ENCODE assay signal across 6 cellular contexts in the genomic region with DNA sequence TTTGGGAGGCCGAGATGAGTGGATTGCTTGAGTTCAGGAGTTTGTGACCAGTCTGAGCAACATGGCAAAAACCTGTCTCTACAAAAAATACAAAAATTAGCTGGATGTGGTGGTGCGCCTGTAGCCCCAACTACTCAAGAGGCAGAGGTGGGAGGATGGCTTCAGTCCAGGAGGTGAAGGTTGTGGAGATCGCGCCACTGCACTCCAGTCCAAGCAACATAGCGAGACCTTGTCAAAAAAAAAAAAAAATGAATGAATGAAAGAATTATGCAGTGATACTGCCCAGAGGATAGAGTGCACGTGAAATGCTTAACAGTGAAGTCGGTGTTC. TPM values are rescaled to one million over a fixed set of nuclear protein-coding genes. Genes with fewer than 3 reads are reported as not detected.
DNase-seq lines count a peak whose midpoint lies in the region; ATAC-seq and TF ChIP-seq lines count a peak whose summit lies in the region.

No MANE protein-coding gene starts in this region.

- H3K27ac Mint-ChIP-seq in HFFc6: no peak overlapping the region

- H3K79me2 ChIP-seq in osteoblast (ENCODE audit: insufficient read depth, low read length): peaks cover 19% of the 10 kb centered on the region

- H3K27me3 Mint-ChIP-seq in HFFc6 (ENCODE audit: insufficient read depth): no peaks in the 10 kb centered on the region

- no peaks in the 10 kb centered on the region for H3K9me3 ChIP-seq in osteoblast (ENCODE audit: low read depth, low read length)

- TF ChIP-seq CTCF in HFFc6 (IDR thresholded peaks at IDR 0.05) (no peak; the same call in 1 of the 2 replicates), astrocyte of the cerebellum (IDR thresholded peaks at IDR 0.05; ENCODE audit: low read depth, low read length, missing control alignments) (no peak), osteoblast (IDR thresholded peaks at IDR 0.05; ENCODE audit: extremely low read depth, low read depth, low read length) (no peak)

- H3K4me2 ChIP-seq in osteoblast (ENCODE audit: insufficient read depth, low read length): peak overlapping the region; percentile 69

- H3K4me3 ChIP-seq in astrocyte of the cerebellum (ENCODE audit: low read depth, low read length): peak overlapping the region; percentile 96
- peak overlapping the region; percentile 99 for H3K4me3 ChIP-seq in osteoblast (ENCODE audit: insufficient read depth, low read length)

- in situ Hi-C loops in astrocyte of the cerebellum (cut with HindIII; ENCODE audit: low sequenced_read_pairs): no loop called here

- no peak overlapping the region for H2AFZ ChIP-seq in osteoblast (ENCODE audit: low read length)

- H3K4me3 Mint-ChIP-seq in HFFc6: peak overlapping the region; percentile 99

- H4K20me1 ChIP-seq in osteoblast (ENCODE audit: insufficient read depth, low read length): no peaks in the 10 kb centered on the region

- H3K4me1 ChIP-seq in osteoblast (ENCODE audit: insufficient read depth, low read length): peaks cover 12% of the 10 kb centered on the region

- H3K36me3 ChIP-seq in osteoblast (ENCODE audit: insufficient read depth, low read length): peaks cover 17% of the 10 kb centered on the region

- H3K27me3 ChIP-seq in osteoblast (ENCODE audit: insufficient read depth, low read length): no peaks in the 10 kb centered on the region

- no peak for DNase-seq in HFFc6
- DNase-seq in astrocyte of the cerebellum (ENCODE audit: low read depth): no peak
- no peak for DNase-seq in osteoblast (ENCODE audit: insufficient read length, low spot score, missing footprints)
- no peak for DNase-seq in SKM-1 treated with dmso at 0.1 percent for 144 hours (lab: John Stamatoyannopoulos, UW; ENCODE audit: unreplicated experiment)

- no peak for ATAC-seq in HG03432 (IDR thresholded peaks at IDR 0.05; ENCODE audit: unreplicated experiment)
- no peak for ATAC-seq in HG02571 (IDR thresholded peaks at IDR 0.05; ENCODE audit: unreplicated experiment)

- H3K9me3 Mint-ChIP-seq in HFFc6: no peaks in the 10 kb centered on the region

- peaks cover 20% of the 10 kb centered on the region for H3K36me3 Mint-ChIP-seq in HFFc6 (ENCODE audit: low read depth)

- H3K4me1 Mint-ChIP-seq in HFFc6 (ENCODE audit: low read depth): peaks cover 19% of the 10 kb centered on the region

- H3K27ac ChIP-seq in osteoblast (ENCODE audit: low read depth, low read length): no peak overlapping the region

RNA-seq across cellular contexts. Expression of a gene that starts 0.4 kb away (rescaled TPM):
- total RNA-seq in HFFc6 (2021; fragmentation: NEBNext Ultra II Directional; extraction: Animal tissue kit (Norgen Biotek cat#: 25700)): 10 to 100 TPM; 19.1 to 22.7 (median 20.8) TPM
- total RNA-seq in osteoblast: 10.3 and 15.6 TPM in 2 replicates

RNA-seq across cellular contexts. Expression of a gene that starts 5.4 kb away (rescaled TPM):
- 100 to 1,000 TPM; 145 to 191 (median 155) TPM for total RNA-seq in HFFc6 (2021; fragmentation: NEBNext Ultra II Directional; extraction: Animal tissue kit (Norgen Biotek cat#: 25700))
- total RNA-seq in osteoblast: 81.9 and 89.4 TPM in 2 replicates

RNA-seq across cellular contexts. Expression of a gene that starts 9.6 kb away (rescaled TPM):
- 100 to 1,000 TPM in 2 of 6 experiments, 10 to 100 TPM in 4; 87.8 to 107 (median 98.8) TPM for total RNA-seq in HFFc6 (2021; fragmentation: NEBNext Ultra II Directional; extraction: Animal tissue kit (Norgen Biotek cat#: 25700))
- total RNA-seq in osteoblast: 95.5 and 99.5 TPM in 2 replicates

RNA-seq across cellular contexts. Expression of a gene that starts 22.0 kb away (rescaled TPM):
- total RNA-seq in HFFc6 (2021; fragmentation: NEBNext Ultra II Directional; extraction: Animal tissue kit (Norgen Biotek cat#: 25700)): 1 to 10 TPM; 5.6 to 7.7 (median 6.5) TPM
- 2.4 and 2.9 TPM in 2 replicates for total RNA-seq in osteoblast

RNA-seq across cellular contexts. Expression of a gene that starts 22.6 kb away (rescaled TPM):
- total RNA-seq in HFFc6 (2021; fragmentation: NEBNext Ultra II Directional; extraction: Animal tissue kit (Norgen Biotek cat#: 25700)): 10 to 100 TPM; 24.0 to 27.8 (median 25.0) TPM
- 18.6 and 20.6 TPM in 2 replicates for total RNA-seq in osteoblast
